ENCODE assay signal across 9 cellular contexts in the genomic region with DNA sequence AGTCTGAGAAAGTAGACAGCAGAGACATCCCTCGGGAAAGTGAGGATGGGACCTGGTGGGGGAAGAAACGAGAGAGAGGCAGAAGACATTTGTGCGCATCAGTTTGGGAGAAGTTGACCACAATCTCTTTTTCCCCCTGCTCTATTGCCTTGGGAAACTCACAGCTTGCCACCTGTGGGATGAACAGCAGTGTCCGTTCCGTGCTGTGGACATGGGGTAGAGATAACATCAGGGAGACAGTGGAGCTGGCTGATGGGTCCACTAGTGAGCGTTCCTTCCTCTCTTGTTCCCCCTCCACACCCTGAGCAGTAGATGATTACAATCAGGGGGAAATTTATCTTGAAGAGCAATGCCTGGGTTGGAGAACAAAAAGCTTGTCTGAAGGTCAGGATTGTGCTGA. TPM values are rescaled to one million over a fixed set of nuclear protein-coding genes. Genes with fewer than 3 reads are reported as not detected.
"Had no signal": no experiment of that assay in that cellular context is flagged by ENCODE, and none has a peak within 500 bp of the region (broad histone marks: within the 10 kb centered on the region; RNA-seq: fewer than 3 reads in every experiment).

No MANE protein-coding gene starts in this region.

- H3K4me2 ChIP-seq: GM23338 had no signal

- H3K27ac ChIP-seq: HL-60 had no signal

- ATAC-seq: GM23338, HepG2 had no signal

- FAIRE-seq: H1, H54, HepG2 had no signal

- H3K4me3 ChIP-seq: GM23338 had no signal

- H2AFZ ChIP-seq: GM23338 had no signal

- DNase-seq: H9, HCEC 1CT, KG1 had no signal

RNA-seq across cellular contexts. Expression of a gene that starts 21.8 kb away (rescaled TPM):
- total RNA-seq: HepG2 had no signal
- polyA plus RNA-seq: HepG2, IgD-negative memory B cell had no signal
